ENCODE assay signal across 20 cellular contexts in the genomic region with DNA sequence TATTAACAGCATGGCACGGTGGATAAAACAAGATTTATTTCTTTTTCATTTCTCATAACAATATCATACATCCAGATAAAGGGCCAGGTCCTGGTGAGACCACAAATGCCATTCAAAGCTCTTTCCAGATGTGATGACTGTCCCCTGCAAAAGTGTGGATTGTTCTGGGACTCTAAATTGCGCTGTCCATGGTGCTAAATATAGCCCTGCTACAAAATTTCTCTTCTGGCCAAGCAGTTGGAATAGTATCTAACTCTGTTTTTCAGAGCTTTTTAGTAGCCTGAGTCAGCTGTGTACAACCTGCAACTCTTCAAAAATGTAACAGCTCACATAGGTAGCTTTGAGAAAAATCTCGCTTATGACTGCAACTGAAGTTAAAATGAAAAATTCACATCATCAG.
DNase-seq lines count a peak whose midpoint lies in the region; ATAC-seq and TF ChIP-seq lines count a peak whose summit lies in the region.
"Had no signal": no experiment of that assay in that cellular context is flagged by ENCODE, and none has a peak within 500 bp of the region (broad histone marks: within the 10 kb centered on the region; RNA-seq: fewer than 3 reads in every experiment).

No MANE protein-coding gene starts in this region.

- H3K36me3 ChIP-seq in GM23338 (ENCODE audit: insufficient read depth) (no peaks in the 10 kb centered on the region), adrenal gland (replicated peaks in 1 of 2) (no peaks in the 10 kb centered on the region), psoas muscle (ENCODE audit: insufficient read depth in 1 of 2, low read depth in 1 of 2) (no peaks in the 10 kb centered on the region)
- H3K36me3 ChIP-seq: ascending aorta, BLaER1 had no signal

- no peaks in the 10 kb centered on the region for H3F3A ChIP-seq in GM23338 (replicated peaks; ENCODE audit: low read depth)

- peaks cover 2% of the 10 kb centered on the region; the same call in 2 of the 3 replicates for H3K4me1 Mint-ChIP-seq in GM23338
- H3K4me1 Mint-ChIP-seq in endothelial cell (ENCODE audit: unreplicated experiment): no peaks in the 10 kb centered on the region
- H3K4me1 Mint-ChIP-seq in progenitor cell of endocrine pancreas (ENCODE audit: low read depth): peaks cover 1% of the 10 kb centered on the region

- H3K27me3 Mint-ChIP-seq in GM23338 (ENCODE audit: insufficient read depth, low read depth, poor library complexity): no peaks in the 10 kb centered on the region
- peaks cover under 1% of the 10 kb centered on the region for H3K27me3 Mint-ChIP-seq in endothelial cell (ENCODE audit: unreplicated experiment)
- peaks cover 5% of the 10 kb centered on the region for H3K27me3 Mint-ChIP-seq in progenitor cell of endocrine pancreas

- H3K9me2 ChIP-seq in GM23338 (ENCODE audit: insufficient read depth): peaks cover under 1% of the 10 kb centered on the region; the same call in 1 of the 2 replicates

- H3K9me3 ChIP-seq in adrenal gland (replicated peaks in 1 of 3) (no peaks in the 10 kb centered on the region), psoas muscle (no peaks in the 10 kb centered on the region)
- H3K9me3 ChIP-seq: ascending aorta, BLaER1 had no signal

- DNase-seq in GM23338 (ENCODE audit: low spot score) (peak; percentile 38), NB4 (ENCODE audit: low read depth) (peak; percentile 22), endothelial cell (ENCODE audit: low spot score) (peak; percentile 41), progenitor cell of endocrine pancreas (ENCODE audit: low spot score, unreplicated experiment) (peak; percentile 22), NCI-H128 (lab: John Stamatoyannopoulos, UW; ENCODE audit: unreplicated experiment) (no peak), adrenal gland (no peak), psoas muscle (no peak)
- DNase-seq: activated CD4-positive, alpha-beta T cell treated with anti-CD3 and anti-CD28 coated beads for 4 hours; activated effector memory CD4-positive, alpha-beta T cell treated with anti-CD3 and anti-CD28 coated beads, Interleukin-2, amount 50 U/mL, for 16 hours; H7; left colon; NCI-H1694 treated with DMSO at 0.1 percent for 48 hours; NCI-H446 treated with DMSO at 0.1 percent for 48 hours; SHP77 treated with DMSO at 0.1 percent for 48 hours had no signal

- H3K4me3 Mint-ChIP-seq in GM23338 (no peak overlapping the region), endothelial cell (ENCODE audit: unreplicated experiment) (no peak overlapping the region), progenitor cell of endocrine pancreas (ENCODE audit: low read depth) (no peak overlapping the region)
- H3K4me3 Mint-ChIP-seq: T-helper 2 cell treated with Interferon-gamma antibody and Interleukin-4, amounts not matched to agents 5 μg/mL and 100 μg/mL, for 36 hours had no signal

- H3K36me3 Mint-ChIP-seq in GM23338 (ENCODE audit: low read depth): no peaks in the 10 kb centered on the region
- no peaks in the 10 kb centered on the region for H3K36me3 Mint-ChIP-seq in endothelial cell (ENCODE audit: low read depth, unreplicated experiment)
- no peaks in the 10 kb centered on the region for H3K36me3 Mint-ChIP-seq in progenitor cell of endocrine pancreas (ENCODE audit: insufficient read depth)

- TF ChIP-seq CTCF in GM23338 (conservative IDR thresholded peaks at IDR 0.05; ENCODE audit: low read depth in 2 of 2) (no peak), NB4 (IDR thresholded peaks at IDR 0.05; ENCODE audit: low read depth, low read length) (no peak), endothelial cell (IDR thresholded peaks at IDR 0.05; ENCODE audit: unreplicated experiment) (no peak), progenitor cell of endocrine pancreas (IDR thresholded peaks at IDR 0.05; ENCODE audit: unreplicated experiment) (no peak), adrenal gland (IDR thresholded peaks at IDR 0.05) (no peak), psoas muscle (IDR thresholded peaks at IDR 0.05) (no peak)

- H4K20me1 ChIP-seq in GM23338 (replicated peaks; ENCODE audit: insufficient read depth): no peaks in the 10 kb centered on the region
- H4K20me1 ChIP-seq: BLaER1 had no signal

- ATAC-seq in GM23338 (no peak; the same call in 2 of the 3 replicates), psoas muscle (no peak)
- ATAC-seq: left colon had no signal

- H3K27ac Mint-ChIP-seq in GM23338 (no peak overlapping the region), endothelial cell (ENCODE audit: unreplicated experiment) (no peak overlapping the region), progenitor cell of endocrine pancreas (no peak overlapping the region)
- H3K27ac Mint-ChIP-seq: T-helper 2 cell treated with Interferon-gamma antibody and Interleukin-4, amounts not matched to agents 5 μg/mL and 100 μg/mL, for 36 hours had no signal

- no peak overlapping the region for H3K4me2 ChIP-seq in GM23338
- H3K4me2 ChIP-seq: BLaER1, smooth muscle cell had no signal

- no peaks in the 10 kb centered on the region for H3K27me3 ChIP-seq in GM23338 (ENCODE audit: insufficient read depth)
- no peaks in the 10 kb centered on the region for H3K27me3 ChIP-seq in adrenal gland
- H3K27me3 ChIP-seq in psoas muscle (ENCODE audit: insufficient read depth in 3 of 3, low read length in 2 of 3): no peaks in the 10 kb centered on the region
- H3K27me3 ChIP-seq: ascending aorta, BLaER1 had no signal

- intact Hi-C loops in adrenal gland (cut with DNase I): no loop called here
- intact Hi-C loops in psoas muscle (cut with DNase I): no loop called here

- no peak overlapping the region for H2AFZ ChIP-seq in GM23338
- H2AFZ ChIP-seq: parathyroid adenoma had no signal

- H3K79me2 ChIP-seq in GM23338 (replicated peaks; ENCODE audit: insufficient read depth): no peaks in the 10 kb centered on the region
- H3K79me2 ChIP-seq: parathyroid adenoma had no signal

- H3K4me3 ChIP-seq in GM23338: no peak overlapping the region
- H3K4me3 ChIP-seq in NB4 (ENCODE audit: low read depth, low read length): no peak overlapping the region
- no peak overlapping the region for H3K4me3 ChIP-seq in adrenal gland
- no peak overlapping the region for H3K4me3 ChIP-seq in psoas muscle
- H3K4me3 ChIP-seq: ascending aorta, BLaER1, smooth muscle cell had no signal

- WGBS in adrenal gland, 4 donors: 48 to 64% (median 53%) methylated on average over 3 of the region's 3 CpGs
- 62 to 63% (median 63%) methylated on average over 3 of the region's 3 CpGs for WGBS in psoas muscle, 3 donors

- no peak overlapping the region for H3K27ac ChIP-seq in GM23338 (ENCODE audit: low read depth)
- H3K27ac ChIP-seq in adrenal gland: no peak overlapping the region
- no peak overlapping the region for H3K27ac ChIP-seq in psoas muscle
- H3K27ac ChIP-seq: ascending aorta, BLaER1, HL-60, parathyroid adenoma had no signal

- TF ChIP-seq POLR2A in NB4 (IDR thresholded peaks at IDR 0.05; ENCODE audit: extremely low read depth, insufficient read length): no peak
- TF ChIP-seq POLR2A in adrenal gland (IDR thresholded peaks at IDR 0.05): no peak

- no peaks in the 10 kb centered on the region for H3K4me1 ChIP-seq in GM23338 (ENCODE audit: insufficient read depth)
- H3K4me1 ChIP-seq in adrenal gland (replicated peaks in 1 of 2): no peaks in the 10 kb centered on the region
- no peaks in the 10 kb centered on the region for H3K4me1 ChIP-seq in psoas muscle
- H3K4me1 ChIP-seq: ascending aorta, BLaER1, parathyroid adenoma had no signal

- H3K9me3 Mint-ChIP-seq in GM23338 (no peaks in the 10 kb centered on the region), endothelial cell (ENCODE audit: unreplicated experiment) (no peaks in the 10 kb centered on the region), progenitor cell of endocrine pancreas (ENCODE audit: low read depth) (peaks cover 4% of the 10 kb centered on the region)
- H3K9me3 Mint-ChIP-seq: T-helper 2 cell treated with Interferon-gamma antibody and Interleukin-4, amounts not matched to agents 5 μg/mL and 100 μg/mL, for 36 hours had no signal

TF ChIP-seq in GM23338, 12 proteins besides CTCF, POLR2A, EP300 and RAD21:
- TF ChIP-seq, protein P1, sequence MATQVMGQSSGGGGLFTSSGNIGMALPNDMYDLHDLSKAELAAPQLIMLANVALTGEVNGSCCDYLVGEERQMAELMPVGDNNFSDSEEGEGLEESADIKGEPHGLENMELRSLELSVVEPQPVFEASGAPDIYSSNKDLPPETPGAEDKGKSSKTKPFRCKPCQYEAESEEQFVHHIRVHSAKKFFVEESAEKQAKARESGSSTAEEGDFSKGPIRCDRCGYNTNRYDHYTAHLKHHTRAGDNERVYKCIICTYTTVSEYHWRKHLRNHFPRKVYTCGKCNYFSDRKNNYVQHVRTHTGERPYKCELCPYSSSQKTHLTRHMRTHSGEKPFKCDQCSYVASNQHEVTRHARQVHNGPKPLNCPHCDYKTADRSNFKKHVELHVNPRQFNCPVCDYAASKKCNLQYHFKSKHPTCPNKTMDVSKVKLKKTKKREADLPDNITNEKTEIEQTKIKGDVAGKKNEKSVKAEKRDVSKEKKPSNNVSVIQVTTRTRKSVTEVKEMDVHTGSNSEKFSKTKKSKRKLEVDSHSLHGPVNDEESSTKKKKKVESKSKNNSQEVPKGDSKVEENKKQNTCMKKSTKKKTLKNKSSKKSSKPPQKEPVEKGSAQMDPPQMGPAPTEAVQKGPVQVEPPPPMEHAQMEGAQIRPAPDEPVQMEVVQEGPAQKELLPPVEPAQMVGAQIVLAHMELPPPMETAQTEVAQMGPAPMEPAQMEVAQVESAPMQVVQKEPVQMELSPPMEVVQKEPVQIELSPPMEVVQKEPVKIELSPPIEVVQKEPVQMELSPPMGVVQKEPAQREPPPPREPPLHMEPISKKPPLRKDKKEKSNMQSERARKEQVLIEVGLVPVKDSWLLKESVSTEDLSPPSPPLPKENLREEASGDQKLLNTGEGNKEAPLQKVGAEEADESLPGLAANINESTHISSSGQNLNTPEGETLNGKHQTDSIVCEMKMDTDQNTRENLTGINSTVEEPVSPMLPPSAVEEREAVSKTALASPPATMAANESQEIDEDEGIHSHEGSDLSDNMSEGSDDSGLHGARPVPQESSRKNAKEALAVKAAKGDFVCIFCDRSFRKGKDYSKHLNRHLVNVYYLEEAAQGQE (IDR thresholded peaks at IDR 0.05; ENCODE audit: unreplicated experiment): peak; percentile 83
- no peak for TF ChIP-seq ZNF114 (CRISPR knock-in tag; IDR thresholded peaks at IDR 0.05)

Comparison
In these comparisons a context has a peak if more than half of its experiments do, and no peak if none do; other contexts are left out.
1. DNase-seq: peak in GM23338 (single experiment), NB4 (single experiment), endothelial cell (single experiment) and progenitor cell of endocrine pancreas (single experiment); none in NCI-H128 (single experiment), adrenal gland (0 of 7) and psoas muscle (0 of 2).